16 cellular contexts compared by ENCODE assay signal in genomic region chr12:69266045-69266635, GRCh38. TPM values are rescaled to one million over a fixed set of nuclear protein-coding genes. Genes with fewer than 3 reads are reported as not detected.
DNase-seq lines count a peak whose midpoint lies in the region; ATAC-seq, FAIRE-seq and TF ChIP-seq lines count a peak whose summit lies in the region.
"Had no signal": no experiment of that assay in that cellular context is flagged by ENCODE, and none has a peak within 500 bp of the region (broad histone marks: within the 10 kb centered on the region; RNA-seq: fewer than 3 reads in every experiment).

No MANE protein-coding gene starts in this region.

- DNase-seq in A549 (ENCODE audit: low read depth in 1 of 2, low spot score in 1 of 2) (no peak), HFF-Myc (ENCODE audit: extremely low read depth, low read depth) (peak; percentile 37), foreskin fibroblast (peak; percentile 33 to 56), NOMO-1 treated with DMSO at 0.1 percent for 48 hours (lab: John Stamatoyannopoulos, UW; ENCODE audit: unreplicated experiment) (no peak), DMS 273 treated with DMSO at 0.1 percent for 48 hours (lab: John Stamatoyannopoulos, UW) (no peak)
- DNase-seq in activated CD4-positive, alpha-beta memory T cell treated with anti-CD3 and anti-CD28 coated beads, Interleukin-2, amount 10 ng/mL, durations not matched to agents 7 days and 5 days = no peak
- no peak for DNase-seq in activated effector memory CD4-positive, alpha-beta T cell treated with Interleukin-2 at 50 U/mL for 16 hours
- DNase-seq: AML-193, naive B cell, NCI-H1930, upper lobe of left lung had no signal

- peak overlapping the region; percentile 22 for H3K27ac Mint-ChIP-seq in activated CD4-positive, alpha-beta memory T cell treated with anti-CD3 and anti-CD28 coated beads, Interleukin-2, amount 10 ng/mL, durations not matched to agents 7 days and 5 days
- H3K27ac Mint-ChIP-seq: IgD-negative memory B cell; T-helper 1 cell treated with Interleukin-12 subunit alpha and Interleukin-12 subunit beta and Interleukin-4 antibody, amounts not matched to agents 30 μg/mL and 1 μg/mL, for 36 hours had no signal

- no peaks in the 10 kb centered on the region for H3K27me3 Mint-ChIP-seq in activated CD4-positive, alpha-beta memory T cell treated with anti-CD3 and anti-CD28 coated beads, Interleukin-2, amount 10 ng/mL, durations not matched to agents 7 days and 5 days
- H3K27me3 Mint-ChIP-seq: IgD-negative memory B cell, naive B cell had no signal

- peaks cover 19% of the 10 kb centered on the region for H3K4me1 ChIP-seq in A549
- H3K4me1 ChIP-seq: upper lobe of left lung had no signal

- peak overlapping the region; percentile 32; the same call in 2 of the 3 replicates for H3K4me2 ChIP-seq in A549

- POLR2A ChIA-PET in A549 (lab: Yijun Ruan, JAX) = no interaction called here
- POLR2A ChIA-PET in activated CD4-positive, alpha-beta memory T cell treated with anti-CD3 and anti-CD28 coated beads, Interleukin-2, amount 10 ng/mL, durations not matched to agents 7 days and 5 days (lab: Charles Lee) = interaction anchor here (1.0 to 1.1 kb wide), 2 partner anchors 11 to 65 kb away, joined by 3 to 4 read pairs; no protein-coding TSS in a partner anchor

- no peak for TF ChIP-seq RAD21 in A549 (conservative IDR thresholded peaks at IDR 0.05 in 1 of 2, IDR thresholded peaks at IDR 0.05 in 1 of 2)

- no peak overlapping the region for H3K27ac ChIP-seq in A549
- H3K27ac ChIP-seq: upper lobe of left lung had no signal

- no peak for TF ChIP-seq POLR2A in A549 (IDR thresholded peaks at IDR 0.05; ENCODE audit: low read length)

- CTCF ChIA-PET in A549 (lab: Yijun Ruan, JAX) = interaction anchor here (1.5 kb wide), 1 partner anchor 23 kb away, joined by 4 read pairs; no protein-coding TSS in a partner anchor
- CTCF ChIA-PET in activated CD4-positive, alpha-beta memory T cell treated with anti-CD3 and anti-CD28 coated beads, Interleukin-2, amount 10 ng/mL, durations not matched to agents 7 days and 5 days (lab: Charles Lee) = interaction anchor here (1.2 to 1.7 kb wide), 2 partner anchors 109 to 111 kb away, joined by 5 to 8 read pairs; no protein-coding TSS in a partner anchor

- no peak overlapping the region for H3K4me3 Mint-ChIP-seq in activated CD4-positive, alpha-beta memory T cell treated with anti-CD3 and anti-CD28 coated beads, Interleukin-2, amount 10 ng/mL, durations not matched to agents 7 days and 5 days
- H3K4me3 Mint-ChIP-seq: IgD-negative memory B cell; naive B cell; T-helper 1 cell treated with Interleukin-12 subunit alpha and Interleukin-12 subunit beta and Interleukin-4 antibody, amounts not matched to agents 30 μg/mL and 1 μg/mL, for 36 hours had no signal

- H3K4me3 ChIP-seq in A549 = no peak overlapping the region
- H3K4me3 ChIP-seq in HFF-Myc (replicated peaks; ENCODE audit: low read depth, low read length) = no peak overlapping the region
- H3K4me3 ChIP-seq in foreskin fibroblast (ENCODE audit: low read depth in 1 of 2, low read length in 2 of 2) = no peak overlapping the region
- H3K4me3 ChIP-seq: upper lobe of left lung had no signal

- TF ChIP-seq CTCF in A549 (IDR thresholded peaks at IDR 0.05) (no peak), HFF-Myc (IDR thresholded peaks at IDR 0.05; ENCODE audit: low read depth, low read length, missing control alignments) (no peak), foreskin fibroblast (IDR thresholded peaks at IDR 0.05; ENCODE audit: low read depth, low read length) (no peak)

- WGBS in A549 (ENCODE audit: missing lambda C conversion rate) = 51% methylated on average over 3 of the region's 3 CpGs

- peaks cover 6% of the 10 kb centered on the region for H3K4me1 Mint-ChIP-seq in activated CD4-positive, alpha-beta memory T cell treated with anti-CD3 and anti-CD28 coated beads, Interleukin-2, amount 10 ng/mL, durations not matched to agents 7 days and 5 days
- H3K4me1 Mint-ChIP-seq: naive B cell had no signal

- H3K9me3 Mint-ChIP-seq in activated CD4-positive, alpha-beta memory T cell treated with anti-CD3 and anti-CD28 coated beads, Interleukin-2, amount 10 ng/mL, durations not matched to agents 7 days and 5 days = no peaks in the 10 kb centered on the region
- H3K9me3 Mint-ChIP-seq: IgD-negative memory B cell; naive B cell; T-helper 1 cell treated with Interleukin-12 subunit alpha and Interleukin-12 subunit beta and Interleukin-4 antibody, amounts not matched to agents 30 μg/mL and 1 μg/mL, for 36 hours had no signal

- H3K36me3 Mint-ChIP-seq in activated CD4-positive, alpha-beta memory T cell treated with anti-CD3 and anti-CD28 coated beads, Interleukin-2, amount 10 ng/mL, durations not matched to agents 7 days and 5 days (ENCODE audit: low read depth) = peaks cover 54% of the 10 kb centered on the region

- no peaks in the 10 kb centered on the region for H3K9me3 ChIP-seq in A549
- H3K9me3 ChIP-seq: upper lobe of left lung had no signal

- no peak for FAIRE-seq in A549 (lab: Jason Lieb, UNC)
- FAIRE-seq: endometrium, H1 had no signal

- ATAC-seq in A549 (peak; percentile 47 to 59; a peak in 4 of 6 replicates), GM19397 (IDR thresholded peaks at IDR 0.05; ENCODE audit: unreplicated experiment) (no peak)

- no peak for TF ChIP-seq EP300 in A549 (IDR thresholded peaks at IDR 0.05)

TF ChIP-seq in A549, 52 proteins besides CTCF, POLR2A, EP300 and RAD21:
- TF ChIP-seq FOSL2 (IDR thresholded peaks at IDR 0.05) (no peak), FOSL2 (CRISPR knock-in tag; IDR thresholded peaks at IDR 0.05) (peak; percentile 76), POLR2AphosphoS2 (conservative IDR thresholded peaks at IDR 0.05; ENCODE audit: low read length) (no peak), FOSB (CRISPR knock-in tag; IDR thresholded peaks at IDR 0.05) (no peak)

RNA-seq across cellular contexts. Expression of gene CPSF6, which starts 26.8 kb away (rescaled TPM):
- polyA plus RNA-seq in A549 (2011; rRNA removed) = 55.0 and 77.2 TPM in 2 replicates
- 62.9 and 67.2 TPM in 2 replicates for polyA plus RNA-seq in A549 (2012; cell fraction: cytosol; rRNA removed)
- 64.4 and 64.7 TPM in 2 replicates for polyA plus RNA-seq in A549 (2012; cell fraction: nucleus; rRNA removed)
- polyA plus RNA-seq in A549 (2017; fragmentation: RNase III; extraction: RNeasy Plus Mini Kit Qiagen cat#74134 plus additional on column Dnase treatment) = 80.8 to 89.3 TPM (median 84.3 TPM) in 3 replicates
- 73.6 and 74.9 TPM in 2 replicates for polyA minus RNA-seq in A549 (2011; rRNA and poly(A)+ RNA removed)
- 10 to 100 TPM; 89.9 to 91.6 TPM for total RNA-seq in activated CD4-positive, alpha-beta memory T cell treated with anti-CD3 and anti-CD28 coated beads, Interleukin-2, amount 10 ng/mL, durations not matched to agents 7 days and 5 days

Comparison
In these comparisons a context has a peak if more than half of its experiments do, and no peak if none do; other contexts are left out.
1. DNase-seq: peak in HFF-Myc (single experiment) and foreskin fibroblast (2 of 2); none in A549 (0 of 2), activated CD4-positive, alpha-beta memory T cell treated with anti-CD3 and anti-CD28 coated beads, Interleukin-2, amount 10 ng/mL, durations not matched to agents 7 days and 5 days (single experiment), NOMO-1 treated with DMSO at 0.1 percent for 48 hours (single experiment), activated effector memory CD4-positive, alpha-beta T cell treated with Interleukin-2 at 50 U/mL for 16 hours (single experiment) and DMS 273 treated with DMSO at 0.1 percent for 48 hours (single experiment).